Comparison of ENCODE assay signal across 19 cellular contexts in genomic region chr22:39689421-39689820, GRCh38.
DNase-seq lines count a peak whose midpoint lies in the region; ATAC-seq and TF ChIP-seq lines count a peak whose summit lies in the region.
"Had no signal": no experiment of that assay in that cellular context is flagged by ENCODE, and none has a peak within 500 bp of the region (broad histone marks: within the 10 kb centered on the region; RNA-seq: fewer than 3 reads in every experiment).

No MANE protein-coding gene starts in this region.

- no peaks in the 10 kb centered on the region for H3K79me1 ChIP-seq in neuronal stem cell (ENCODE audit: low read depth, low read length)

- H3K4me3 Mint-ChIP-seq in T-helper 17 cell, result no peak overlapping the region
- H3K4me3 Mint-ChIP-seq in chondrocyte (ENCODE audit: unreplicated experiment), result no peak overlapping the region
- H3K4me3 Mint-ChIP-seq: CD8-positive, alpha-beta memory T cell; HFFc6 had no signal

- H2AK5ac ChIP-seq in neuronal stem cell (ENCODE audit: low read depth, low read length), result no peak overlapping the region

- peaks cover 15% of the 10 kb centered on the region for H3K4me1 Mint-ChIP-seq in T-helper 17 cell
- peaks cover 9% of the 10 kb centered on the region for H3K4me1 Mint-ChIP-seq in chondrocyte (ENCODE audit: low read depth)

- H3K27me3 Mint-ChIP-seq in T-helper 17 cell (peaks cover 11% of the 10 kb centered on the region), chondrocyte (ENCODE audit: low read depth) (peaks cover 40% of the 10 kb centered on the region)

- H3K4ac ChIP-seq in neuronal stem cell (ENCODE audit: low read length), result no peak overlapping the region

- H2AFZ ChIP-seq in neuronal stem cell (ENCODE audit: low read length), result no peak overlapping the region

- DNase-seq in T-helper 17 cell (no peak), cerebellum (ENCODE audit: low spot score) (peak; percentile 28), neuronal stem cell (ENCODE audit: low spot score) (no peak), chondrocyte (ENCODE audit: low spot score) (no peak), substantia nigra (lab: John Stamatoyannopoulos, UW) (no peak)
- no peak for DNase-seq in activated CD4-positive, alpha-beta T cell treated with anti-CD3 and anti-CD28 coated beads for 1 hour
- DNase-seq: CD8-positive, alpha-beta memory T cell; DND-41; GDM1; GOT3; HFFc6; Karpas-422; MG63; NCI-H1092 treated with DMSO at 0.1 percent for 48 hours; NCI-H1694 treated with DMSO at 0.1 percent for 48 hours; NCI-H2107; NCI-H2227 treated with DMSO at 0.1 percent for 48 hours; NCI-H524 had no signal

- no peak overlapping the region for H3K14ac ChIP-seq in neuronal stem cell (ENCODE audit: low read length)

- no peak overlapping the region for H3K4me3 ChIP-seq in neuronal stem cell (ENCODE audit: low read length in 2 of 2)
- H3K4me3 ChIP-seq: MG63 had no signal

- no peak overlapping the region for H4K8ac ChIP-seq in neuronal stem cell (ENCODE audit: low read depth, low read length)

- no peaks in the 10 kb centered on the region for H3K9me3 Mint-ChIP-seq in chondrocyte (ENCODE audit: low read depth)
- H3K9me3 Mint-ChIP-seq: CD8-positive, alpha-beta memory T cell; HFFc6 had no signal

- peak overlapping the region; percentile 51 for H3K27ac Mint-ChIP-seq in T-helper 17 cell
- H3K27ac Mint-ChIP-seq in chondrocyte (ENCODE audit: unreplicated experiment), result no peak overlapping the region
- H3K27ac Mint-ChIP-seq: CD8-positive, alpha-beta memory T cell; HFFc6 had no signal

- H3K36me3 Mint-ChIP-seq in T-helper 17 cell (ENCODE audit: low read depth), result peaks cover 2% of the 10 kb centered on the region
- H3K36me3 Mint-ChIP-seq in chondrocyte (ENCODE audit: low read depth), result no peaks in the 10 kb centered on the region
- H3K36me3 Mint-ChIP-seq: CD8-positive, alpha-beta memory T cell had no signal

- no peaks in the 10 kb centered on the region for H3K36me3 ChIP-seq in neuronal stem cell (replicated peaks in 1 of 2; ENCODE audit: control insufficient read depth in 2 of 2, insufficient read depth in 2 of 2, low read length in 2 of 2)
- H3K36me3 ChIP-seq: MG63 had no signal

- peak overlapping the region; percentile 4 for H2BK15ac ChIP-seq in neuronal stem cell (ENCODE audit: low read length)

- no peak overlapping the region for H2BK120ac ChIP-seq in neuronal stem cell (ENCODE audit: low read depth, low read length)

- H3K4me1 ChIP-seq in neuronal stem cell (ENCODE audit: control insufficient read depth in 2 of 2, insufficient read depth in 1 of 2, low read depth in 1 of 2, low read length in 2 of 2), result peaks cover 15 to 21% of the 10 kb centered on the region in 2 donors

- H2BK5ac ChIP-seq in neuronal stem cell (ENCODE audit: low read length), result no peak overlapping the region

- peaks cover 0 to 6% (median 0%) of the 10 kb centered on the region in 3 experiments for H3K27me3 ChIP-seq in neuronal stem cell (ENCODE audit: control insufficient read depth in 3 of 3, insufficient read depth in 3 of 3, low read depth in 1 of 3, low read length in 3 of 3)
- H3K27me3 ChIP-seq: MG63 had no signal

- H4K91ac ChIP-seq in neuronal stem cell (ENCODE audit: low read depth, low read length, poor library complexity), result no peak overlapping the region

- no peak overlapping the region for H3K23ac ChIP-seq in neuronal stem cell (ENCODE audit: low read depth, low read length, poor library complexity)

- peak overlapping the region; percentile 9 for H3K18ac ChIP-seq in neuronal stem cell (ENCODE audit: low read length)

- no CpG with 5 or more reads among the region's 10 CpGs for whole genome bisulfite sequencing in neuronal stem cell (ENCODE audit: extremely low coverage in 2 of 2, insufficient read length in 2 of 2, insufficient replicate concordance in 1 of 2), 2 donors

- H3K9ac ChIP-seq in neuronal stem cell (ENCODE audit: low read depth, low read length, poor library complexity), result no peak overlapping the region

- ATAC-seq in T-helper 17 cell (no peak), GM21737 (IDR thresholded peaks at IDR 0.05; ENCODE audit: unreplicated experiment) (no peak)

- no peak overlapping the region for H2BK12ac ChIP-seq in neuronal stem cell (ENCODE audit: low read length)

- H3K27ac ChIP-seq in neuronal stem cell (replicated peaks; ENCODE audit: low read length) (no peak overlapping the region), substantia nigra (ENCODE audit: low read depth, low read length, poor library complexity, severe bottlenecking) (no peak overlapping the region)

- no peak for TF ChIP-seq CTCF in chondrocyte (IDR thresholded peaks at IDR 0.05)

- H3K9me3 ChIP-seq in T-helper 17 cell (ENCODE audit: control insufficient read depth, low read length, poor library complexity, severe bottlenecking) (no peaks in the 10 kb centered on the region), neuronal stem cell (replicated peaks in 1 of 2; ENCODE audit: control insufficient read depth in 2 of 2, insufficient read depth in 1 of 2, low read depth in 1 of 2, low read length in 2 of 2) (no peaks in the 10 kb centered on the region)
- H3K9me3 ChIP-seq: MG63 had no signal

- H3K4me2 ChIP-seq in neuronal stem cell (ENCODE audit: insufficient read depth, low read length, poor library complexity, severe bottlenecking), result no peak overlapping the region
